8 cellular contexts compared by ENCODE assay signal in genomic region chr3:179148446-179149238, GRCh38. TPM values are rescaled to one million over a fixed set of nuclear protein-coding genes. Genes with fewer than 3 reads are reported as not detected.
A peak's percentile ranks its signal among the peaks of the same experiment; 100 is the strongest.
DNase-seq lines count a peak whose midpoint lies in the region; ATAC-seq and TF ChIP-seq lines count a peak whose summit lies in the region.

No MANE protein-coding gene starts in this region.

- POLR2A ChIA-PET in activated CD4-positive, alpha-beta memory T cell treated with anti-CD3 and anti-CD28 coated beads, Interleukin-2, amount 10 ng/mL, durations not matched to agents 7 days and 5 days (lab: Charles Lee) = interaction anchor here (0.8 to 3.6 kb wide), 23 partner anchors 18 to 505 kb away, joined by 3 to 35 read pairs (median 4); partner anchors contain the start of genes ACTL6A, MFN1, ZMAT3 and ZNF639

- peak overlapping the region; percentile 92 for H3K27ac Mint-ChIP-seq in activated CD4-positive, alpha-beta memory T cell treated with anti-CD3 and anti-CD28 coated beads, Interleukin-2, amount 10 ng/mL, durations not matched to agents 7 days and 5 days

- peak overlapping the region; percentile 98 for H3K27ac ChIP-seq in lower lobe of right lung

- peak; percentile 17 for ATAC-seq in HG02870 (IDR thresholded peaks at IDR 0.05; ENCODE audit: unreplicated experiment)
- peak; percentile 7 to 52 for ATAC-seq in lower lobe of right lung

- H3K4me3 ChIP-seq in lower lobe of right lung = peak overlapping the region; percentile 94

- no peak for TF ChIP-seq CTCF in lower lobe of right lung (IDR thresholded peaks at IDR 0.05)

- H3K27me3 ChIP-seq in lower lobe of right lung (ENCODE audit: low read depth) = no peaks in the 10 kb centered on the region

- H3K9me3 ChIP-seq in lower lobe of right lung = no peaks in the 10 kb centered on the region

- no peaks in the 10 kb centered on the region for H3K36me3 Mint-ChIP-seq in activated CD4-positive, alpha-beta memory T cell treated with anti-CD3 and anti-CD28 coated beads, Interleukin-2, amount 10 ng/mL, durations not matched to agents 7 days and 5 days (ENCODE audit: low read depth)

- DNase-seq in NCI-H748 (lab: John Stamatoyannopoulos, UW; ENCODE audit: unreplicated experiment) (peak; percentile 64), NCI-H748 treated with DMSO at 0.1 percent for 48 hours (lab: John Stamatoyannopoulos, UW) (no peak), NCI-H2227 (lab: John Stamatoyannopoulos, UW; ENCODE audit: unreplicated experiment) (peak; percentile 68), ecto neural progenitor cell (ENCODE audit: low spot score) (peak; percentile 68), lower lobe of right lung (peak; percentile 67)
- peak; percentile 46 for DNase-seq in activated CD4-positive, alpha-beta memory T cell treated with anti-CD3 and anti-CD28 coated beads, Interleukin-2, amount 10 ng/mL, durations not matched to agents 7 days and 5 days
- peak; percentile 30 to 51 (median 35) for DNase-seq in stimulated activated CD4-positive, alpha-beta T cell treated with anti-CD3 and anti-CD28 coated beads, TNF-alpha, amount 100 ng/mL, for 24 hours (ENCODE audit: low read depth in 3 of 3)

- peaks cover 22% of the 10 kb centered on the region for H3K4me1 ChIP-seq in lower lobe of right lung

- no peaks in the 10 kb centered on the region for H3K36me3 ChIP-seq in lower lobe of right lung

- peak overlapping the region; percentile 95 for H3K4me3 Mint-ChIP-seq in activated CD4-positive, alpha-beta memory T cell treated with anti-CD3 and anti-CD28 coated beads, Interleukin-2, amount 10 ng/mL, durations not matched to agents 7 days and 5 days

- peaks cover 19% of the 10 kb centered on the region for H3K27me3 Mint-ChIP-seq in activated CD4-positive, alpha-beta memory T cell treated with anti-CD3 and anti-CD28 coated beads, Interleukin-2, amount 10 ng/mL, durations not matched to agents 7 days and 5 days

- intact Hi-C loops in lower lobe of right lung (cut with DNase I) = no loop called here

- CTCF ChIA-PET in activated CD4-positive, alpha-beta memory T cell treated with anti-CD3 and anti-CD28 coated beads, Interleukin-2, amount 10 ng/mL, durations not matched to agents 7 days and 5 days (lab: Charles Lee) = interaction anchor here (0.6 to 3.6 kb wide), 12 partner anchors 32 to 501 kb away, joined by 3 to 20 read pairs (median 4); partner anchors contain the start of genes ACTL6A, ZMAT3 and ZNF639

- H3K9me3 Mint-ChIP-seq in activated CD4-positive, alpha-beta memory T cell treated with anti-CD3 and anti-CD28 coated beads, Interleukin-2, amount 10 ng/mL, durations not matched to agents 7 days and 5 days = no peaks in the 10 kb centered on the region

- peaks cover 32% of the 10 kb centered on the region for H3K4me1 Mint-ChIP-seq in activated CD4-positive, alpha-beta memory T cell treated with anti-CD3 and anti-CD28 coated beads, Interleukin-2, amount 10 ng/mL, durations not matched to agents 7 days and 5 days

RNA-seq across cellular contexts. Expression of gene PIK3CA, which starts 0.5 kb away (rescaled TPM):
- total RNA-seq in activated CD4-positive, alpha-beta memory T cell treated with anti-CD3 and anti-CD28 coated beads, Interleukin-2, amount 10 ng/mL, durations not matched to agents 7 days and 5 days = 10 to 100 TPM; 25.9 to 26.2 TPM
- 33.5 TPM for total RNA-seq in lower lobe of right lung
